In genomic region chr17:45221997-45222272, GRCh38 we compare ENCODE assay signal across 9 cellular contexts. TPM values are rescaled to one million over a fixed set of nuclear protein-coding genes. Genes with fewer than 3 reads are reported as not detected.
A peak's percentile ranks its signal among the peaks of the same experiment; 100 is the strongest.
DNase-seq lines count a peak whose midpoint lies in the region; ATAC-seq and TF ChIP-seq lines count a peak whose summit lies in the region.
"Had no signal": no experiment of that assay in that cellular context is flagged by ENCODE, and none has a peak within 500 bp of the region (broad histone marks: within the 10 kb centered on the region; RNA-seq: fewer than 3 reads in every experiment).

No MANE protein-coding gene starts in this region.

- no peak overlapping the region for H3K27ac Mint-ChIP-seq in endodermal cell

- TF ChIP-seq CTCF in endodermal cell (conservative IDR thresholded peaks at IDR 0.05): no peak
- TF ChIP-seq CTCF in neural cell (IDR thresholded peaks at IDR 0.05; ENCODE audit: poor library complexity, severe bottlenecking): no peak

- H3K36me3 ChIP-seq in BLaER1: no peaks in the 10 kb centered on the region
- H3K36me3 ChIP-seq in endodermal cell (ENCODE audit: control insufficient read depth, insufficient read depth, low read length): no peaks in the 10 kb centered on the region
- H3K36me3 ChIP-seq in neural cell (ENCODE audit: insufficient read depth, low read length): no peaks in the 10 kb centered on the region
- H3K36me3 ChIP-seq in HAP-1 (replicated peaks): no peaks in the 10 kb centered on the region

- ATAC-seq in HG03354 (IDR thresholded peaks at IDR 0.05; ENCODE audit: poor library complexity, severe bottlenecking, unreplicated experiment): no peak

- H3K4me3 ChIP-seq in BLaER1 (peak overlapping the region; percentile 83), endodermal cell (ENCODE audit: low read length) (peak overlapping the region; percentile 27), neural cell (ENCODE audit: low read length) (peak overlapping the region; percentile 83), HAP-1 (no peak overlapping the region)

- peaks cover 4% of the 10 kb centered on the region for H3K4me1 Mint-ChIP-seq in endodermal cell

- no peaks in the 10 kb centered on the region for H3K9me3 Mint-ChIP-seq in endodermal cell

- H3K4me2 ChIP-seq in BLaER1: peak overlapping the region; percentile 98
- no peak overlapping the region for H3K4me2 ChIP-seq in neural cell (ENCODE audit: low read length)

- no peaks in the 10 kb centered on the region for H3F3A ChIP-seq in neural cell (ENCODE audit: insufficient read depth, low read length, poor library complexity, severe bottlenecking)

- H4K20me1 ChIP-seq in BLaER1 (no peaks in the 10 kb centered on the region), neural cell (ENCODE audit: insufficient read depth) (no peaks in the 10 kb centered on the region)

- H3K27me3 Mint-ChIP-seq in endodermal cell (ENCODE audit: insufficient read depth): peaks cover 80% of the 10 kb centered on the region

- DNase-seq in NCI-H69 (lab: John Stamatoyannopoulos, UW) (peak; percentile 38), endodermal cell (no peak), putamen (ENCODE audit: low spot score) (no peak), NCI-H2081 (lab: John Stamatoyannopoulos, UW) (no peak), HAP-1 (ENCODE audit: low spot score in 2 of 2) (no peak)

- H3K27me3 ChIP-seq in BLaER1: no peaks in the 10 kb centered on the region
- peaks cover 59% of the 10 kb centered on the region for H3K27me3 ChIP-seq in endodermal cell (ENCODE audit: control insufficient read depth, insufficient read depth, low read length, poor library complexity, severe bottlenecking)
- H3K27me3 ChIP-seq in neural cell (ENCODE audit: insufficient read depth, low read depth, low read length): peaks cover 42% of the 10 kb centered on the region
- peaks cover 37% of the 10 kb centered on the region for H3K27me3 ChIP-seq in HAP-1 (ENCODE audit: low read depth)

- H3K79me2 ChIP-seq in neural cell (replicated peaks; ENCODE audit: insufficient read depth, low read length): no peaks in the 10 kb centered on the region

- in situ Hi-C loops in HAP-1 (cut with MboI; ENCODE audit: low sequenced_read_pairs): no loop called here

- H2AFZ ChIP-seq in neural cell (ENCODE audit: low read depth, low read length): no peak overlapping the region

- no peaks in the 10 kb centered on the region for H3K36me3 Mint-ChIP-seq in endodermal cell (ENCODE audit: low read depth)
- H3K36me3 Mint-ChIP-seq: brain had no signal

- peak overlapping the region; percentile 94 for H3K27ac ChIP-seq in BLaER1
- no peak overlapping the region for H3K27ac ChIP-seq in endodermal cell (ENCODE audit: low read depth, low read length)
- no peak overlapping the region for H3K27ac ChIP-seq in neural cell (ENCODE audit: low read length)

- peak overlapping the region; percentile 56 for H3K4me3 Mint-ChIP-seq in endodermal cell

- WGBS in endodermal cell (ENCODE audit: insufficient coverage in 1 of 2, insufficient read length in 1 of 2), 2 experiments: 0 to 1% methylated on average over 3 to 36 of the region's 36 CpGs

- no peak for TF ChIP-seq RAD21 in neural cell (conservative IDR thresholded peaks at IDR 0.05)

- TF ChIP-seq EP300 in neural cell (conservative IDR thresholded peaks at IDR 0.05; ENCODE audit: poor library complexity, severe bottlenecking): no peak

- H3K9me3 ChIP-seq in BLaER1 (no peaks in the 10 kb centered on the region), endodermal cell (ENCODE audit: control insufficient read depth, low read length) (no peaks in the 10 kb centered on the region), neural cell (ENCODE audit: low read length) (no peaks in the 10 kb centered on the region), HAP-1 (no peaks in the 10 kb centered on the region)

- H3K4me1 ChIP-seq in BLaER1 (peaks cover 75% of the 10 kb centered on the region), endodermal cell (ENCODE audit: control insufficient read depth, insufficient read depth, low read length) (no peaks in the 10 kb centered on the region), HAP-1 (no peaks in the 10 kb centered on the region)

- H3K9ac ChIP-seq in BLaER1 (peak overlapping the region; percentile 90), endodermal cell (ENCODE audit: extremely low read depth, low read length, poor library complexity, severe bottlenecking) (no peak overlapping the region), neural cell (ENCODE audit: low read length) (peak overlapping the region; percentile 68)

- H3K9me2 ChIP-seq in neural cell (ENCODE audit: insufficient read depth, low read length): no peaks in the 10 kb centered on the region

TF ChIP-seq in neural cell, 6 proteins besides CTCF, POLR2A, EP300 and RAD21:
- no peak for TF ChIP-seq TAF1 (IDR thresholded peaks at IDR 0.05; ENCODE audit: low read depth)
- TF ChIP-seq POLR2AphosphoS5 (IDR thresholded peaks at IDR 0.05): no peak
- no peak for TF ChIP-seq REST (IDR thresholded peaks at IDR 0.05; ENCODE audit: borderline replicate concordance)
- TF ChIP-seq MXI1 (conservative IDR thresholded peaks at IDR 0.05; ENCODE audit: poor library complexity, severe bottlenecking): no peak
- no peak for TF ChIP-seq EZH2 (IDR thresholded peaks at IDR 0.05; ENCODE audit: borderline replicate concordance, insufficient read depth, low read length, poor library complexity, severe bottlenecking)
- TF ChIP-seq SMC3 (conservative IDR thresholded peaks at IDR 0.05; ENCODE audit: poor library complexity): no peak
TF ChIP-seq in neural cell: peak in this region for 0.

RNA-seq across cellular contexts. Expression of gene FMNL1, which starts 0.2 kb away (rescaled TPM):
- 1 to 10 TPM; 3.5 to 4.5 TPM for total RNA-seq in endodermal cell
- polyA plus RNA-seq in endodermal cell (2013, experiment 1 of 2): 1.9 TPM
- polyA plus RNA-seq in endodermal cell (2013, experiment 2 of 2): 1.7 TPM
- 3.8 and 5.6 TPM in 2 replicates for polyA plus RNA-seq in neural cell
- 5.8 and 6.6 TPM in 2 replicates for polyA minus RNA-seq in neural cell

RNA-seq across cellular contexts. Expression of gene SPATA32, which starts 40.0 kb away (rescaled TPM):
- total RNA-seq in endodermal cell: under 1 TPM in 1 of 2 donors, not detected in 1; 0.18 TPM
- polyA plus RNA-seq in endodermal cell (2013, experiment 1 of 2): not detected
- polyA plus RNA-seq in endodermal cell (2013, experiment 2 of 2): not detected
- polyA plus RNA-seq in neural cell: not detected in 2 replicates
- not detected in 2 replicates for polyA minus RNA-seq in neural cell
